ENCODE assay signal across 8 cellular contexts in the genomic region with DNA sequence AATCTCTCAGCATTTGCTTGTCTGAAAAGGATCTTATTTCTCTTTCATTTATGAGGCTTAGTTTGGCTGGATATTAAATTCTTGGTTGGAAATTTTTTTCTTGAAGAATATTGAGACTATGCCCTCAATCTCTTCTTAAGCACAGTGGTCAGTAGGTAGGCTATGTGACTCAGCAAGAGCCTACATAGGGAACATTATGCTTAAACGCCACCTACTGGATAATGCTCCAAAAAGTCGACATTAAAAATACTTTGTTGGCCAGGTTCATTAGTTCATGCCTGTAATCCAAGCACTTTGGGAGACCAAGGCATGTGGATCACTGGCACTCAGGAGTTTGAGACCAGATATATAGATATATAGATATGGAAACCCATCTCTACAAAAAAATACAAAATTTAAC.
DNase-seq lines count a peak whose midpoint lies in the region; ATAC-seq and TF ChIP-seq lines count a peak whose summit lies in the region.
"Had no signal": no experiment of that assay in that cellular context is flagged by ENCODE, and none has a peak within 500 bp of the region (broad histone marks: within the 10 kb centered on the region; RNA-seq: fewer than 3 reads in every experiment).

No MANE protein-coding gene starts in this region.

- H3K9me3 ChIP-seq in colonic mucosa (no peaks in the 10 kb centered on the region), T-helper 17 cell (ENCODE audit: control insufficient read depth, low read length, poor library complexity, severe bottlenecking) (no peaks in the 10 kb centered on the region)

- peak; percentile 50 for ATAC-seq in GM18868 (IDR thresholded peaks at IDR 0.05; ENCODE audit: unreplicated experiment)
- no peak for ATAC-seq in T-helper 17 cell

- H3K4me1 Mint-ChIP-seq in T-helper 17 cell: no peaks in the 10 kb centered on the region
- H3K4me1 Mint-ChIP-seq in activated naive CD4-positive, alpha-beta T cell treated with anti-CD3 and anti-CD28 coated beads, Interleukin-2, amount 10 ng/mL, durations not matched to agents 7 days and 5 days: no peaks in the 10 kb centered on the region

- peaks cover 4% of the 10 kb centered on the region for H3K27me3 Mint-ChIP-seq in T-helper 17 cell
- no peaks in the 10 kb centered on the region for H3K27me3 Mint-ChIP-seq in activated naive CD4-positive, alpha-beta T cell treated with anti-CD3 and anti-CD28 coated beads, Interleukin-2, amount 10 ng/mL, durations not matched to agents 7 days and 5 days

- no peaks in the 10 kb centered on the region for H3K4me1 ChIP-seq in colonic mucosa

- intact Hi-C loops in colonic mucosa (cut with DNase I): loop anchor here (2.0 to 10.0 kb wide), 3 partner anchors 191 to 518 kb away; no protein-coding TSS in a partner anchor

- peak; percentile 41 for TF ChIP-seq CTCF in colonic mucosa (IDR thresholded peaks at IDR 0.05)
- peak; percentile 35 for TF ChIP-seq CTCF in retinal pigment epithelial cell (conservative IDR thresholded peaks at IDR 0.05; ENCODE audit: low read depth, low read length)

- H3K27ac Mint-ChIP-seq in T-helper 17 cell: no peak overlapping the region
- no peak overlapping the region for H3K27ac Mint-ChIP-seq in activated naive CD4-positive, alpha-beta T cell treated with anti-CD3 and anti-CD28 coated beads, Interleukin-2, amount 10 ng/mL, durations not matched to agents 7 days and 5 days

- peaks cover 2% of the 10 kb centered on the region for H3K9me3 Mint-ChIP-seq in activated naive CD4-positive, alpha-beta T cell treated with anti-CD3 and anti-CD28 coated beads, Interleukin-2, amount 10 ng/mL, durations not matched to agents 7 days and 5 days

- no peaks in the 10 kb centered on the region for H3K36me3 Mint-ChIP-seq in T-helper 17 cell (ENCODE audit: low read depth)
- H3K36me3 Mint-ChIP-seq in activated naive CD4-positive, alpha-beta T cell treated with anti-CD3 and anti-CD28 coated beads, Interleukin-2, amount 10 ng/mL, durations not matched to agents 7 days and 5 days: no peaks in the 10 kb centered on the region

- no peaks in the 10 kb centered on the region for H3K36me3 ChIP-seq in colonic mucosa

- H3K27ac ChIP-seq in colonic mucosa: no peak overlapping the region

- no peaks in the 10 kb centered on the region for H3K27me3 ChIP-seq in colonic mucosa

- H3K4me3 ChIP-seq in colonic mucosa (no peak overlapping the region), retinal pigment epithelial cell (ENCODE audit: low read length) (no peak overlapping the region)
- H3K4me3 ChIP-seq: lung had no signal

- no peak overlapping the region for H3K4me3 Mint-ChIP-seq in T-helper 17 cell
- H3K4me3 Mint-ChIP-seq in activated naive CD4-positive, alpha-beta T cell treated with anti-CD3 and anti-CD28 coated beads, Interleukin-2, amount 10 ng/mL, durations not matched to agents 7 days and 5 days: no peak overlapping the region

- DNase-seq in NCI-H1694 (lab: John Stamatoyannopoulos, UW): peak; percentile 54
- DNase-seq in colonic mucosa: no peak
- DNase-seq in retinal pigment epithelial cell (ENCODE audit: low read depth): no peak
- no peak for DNase-seq in T-helper 17 cell
- no peak for DNase-seq in activated naive CD4-positive, alpha-beta T cell treated with anti-CD3 and anti-CD28 coated beads, Interleukin-2, amount 10 ng/mL, durations not matched to agents 7 days and 5 days
- DNase-seq in activated CD4-positive, alpha-beta T cell treated with anti-CD3 and anti-CD28 coated beads, Interleukin-2, amount 50 U/mL, for 1 hour: no peak

- CTCF ChIA-PET in activated naive CD4-positive, alpha-beta T cell treated with anti-CD3 and anti-CD28 coated beads, Interleukin-2, amount 10 ng/mL, durations not matched to agents 7 days and 5 days (lab: Charles Lee): interaction anchor here (0.6 to 1.5 kb wide), 2 partner anchors 414 to 611 kb away, joined by 3 to 5 read pairs; no protein-coding TSS in a partner anchor

- H3K9ac ChIP-seq in colonic mucosa (ENCODE audit: low read depth in 2 of 2, low read length in 2 of 2): no peak overlapping the region
